Comparison of ENCODE assay signal across 13 cellular contexts in the genomic region with DNA sequence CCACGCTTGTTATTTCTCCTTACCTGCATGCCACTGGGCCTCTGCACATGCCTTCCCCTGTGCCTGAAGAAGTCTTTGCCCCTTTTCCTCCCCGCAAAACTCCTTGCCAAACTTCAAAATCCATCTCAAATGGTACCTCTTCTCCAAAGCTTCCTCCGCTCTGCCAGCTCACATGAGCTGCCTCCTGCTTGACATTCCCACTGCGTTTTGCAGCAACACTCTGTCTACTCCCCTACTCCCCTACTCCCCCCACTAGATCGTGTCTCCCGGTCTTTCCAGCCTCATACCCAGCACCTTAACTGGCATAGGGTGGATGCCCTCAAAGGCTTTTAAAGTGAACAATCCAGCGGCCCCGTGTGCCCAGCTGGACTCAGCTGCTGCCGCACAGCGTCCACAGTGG.
DNase-seq lines count a peak whose midpoint lies in the region; ATAC-seq, FAIRE-seq and TF ChIP-seq lines count a peak whose summit lies in the region.
"Had no signal": no experiment of that assay in that cellular context is flagged by ENCODE, and none has a peak within 500 bp of the region (broad histone marks: within the 10 kb centered on the region; RNA-seq: fewer than 3 reads in every experiment).

No MANE protein-coding gene starts in this region.

- TF ChIP-seq CTCF in right atrium auricular region (IDR thresholded peaks at IDR 0.05) (no peak), prostate gland (IDR thresholded peaks at IDR 0.05) (no peak)

- no peak for ATAC-seq in Right ventricle myocardium inferior
- no peak for ATAC-seq in left cardiac atrium
- no peak for ATAC-seq in aorta (ENCODE audit: low FRiP score)
- ATAC-seq: PC-3 had no signal

- peak; percentile 11 for DNase-seq in Right ventricle myocardium inferior (ENCODE audit: missing footprints)
- no peak for DNase-seq in left cardiac atrium
- DNase-seq in right atrium auricular region (ENCODE audit: low spot score): no peak
- DNase-seq in prostate gland (ENCODE audit: low spot score): no peak
- DNase-seq in aorta: no peak
- DNase-seq in H54 (ENCODE audit: insufficient read length, low spot score): no peak
- no peak for DNase-seq in GF-D8 (lab: John Stamatoyannopoulos, UW)
- no peak for DNase-seq in NCI-H510A treated with DMSO at 0.1 percent for 48 hours (lab: John Stamatoyannopoulos, UW)
- DNase-seq: activated naive CD4-positive, alpha-beta T cell treated with anti-CD3 and anti-CD28 coated beads, Interleukin-2, amount 10 ng/mL, durations not matched to agents 7 days and 5 days; effector CD4-positive, alpha-beta T cell; hippocampal formation; PC-3 had no signal

- intact Hi-C loops in Right ventricle myocardium inferior (cut with DNase I) (no loop called here), left cardiac atrium (cut with DNase I) (no loop called here), prostate gland (cut with DNase I) (loop anchor here (5.0 kb wide), 1 partner anchor 35 kb away; no protein-coding TSS in a partner anchor), aorta (cut with DNase I) (loop anchor here in 1 of 2 donors (5.0 kb wide), 1 partner anchor 35 kb away; no protein-coding TSS in a partner anchor)

- peak overlapping the region; percentile 96 to 99 for H3K27ac ChIP-seq in right atrium auricular region
- H3K27ac ChIP-seq in prostate gland: peak overlapping the region; percentile 91 to 92
- peak overlapping the region; percentile 86 to 88 for H3K27ac ChIP-seq in aorta (ENCODE audit: low read depth in 1 of 2, low read length in 2 of 2)

- 41% methylated on average over 10 of the region's 10 CpGs for WGBS in prostate gland
- WGBS in aorta, 2 donors: 5 to 7% methylated on average over 10 of the region's 10 CpGs

- H3K36me3 ChIP-seq in right atrium auricular region (peaks cover 18% of the 10 kb centered on the region), prostate gland (no peaks in the 10 kb centered on the region), aorta (ENCODE audit: control insufficient read depth in 1 of 2, insufficient read depth in 2 of 2, low read length in 1 of 2) (no peaks in the 10 kb centered on the region)

- H3K4me1 ChIP-seq in right atrium auricular region: peaks cover 4 to 100% of the 10 kb centered on the region in 2 donors
- H3K4me1 ChIP-seq in prostate gland (replicated peaks): peaks cover 16% of the 10 kb centered on the region
- no peaks in the 10 kb centered on the region for H3K4me1 ChIP-seq in aorta (ENCODE audit: control insufficient read depth in 1 of 2, insufficient read depth in 2 of 2, low read length in 2 of 2)

- H3K4me3 ChIP-seq in right atrium auricular region (peak overlapping the region; percentile 29 to 82), prostate gland (peak overlapping the region in 1 of 2 donors; percentile 1), aorta (ENCODE audit: low read length in 2 of 2) (peak overlapping the region; percentile 35 to 89)

- FAIRE-seq in H54 (lab: Jason Lieb, UNC): no peak
- FAIRE-seq: A204.1 had no signal

- no peaks in the 10 kb centered on the region for H3K9me3 ChIP-seq in right atrium auricular region
- H3K9me3 ChIP-seq in prostate gland: no peaks in the 10 kb centered on the region
- no peaks in the 10 kb centered on the region for H3K9me3 ChIP-seq in aorta (ENCODE audit: control insufficient read depth, low read length)

- TF ChIP-seq POLR2A in prostate gland (IDR thresholded peaks at IDR 0.05) (no peak), H54 (IDR thresholded peaks at IDR 0.05; ENCODE audit: low read depth, low read length) (no peak)

- no peaks in the 10 kb centered on the region for H3K27me3 ChIP-seq in right atrium auricular region
- no peaks in the 10 kb centered on the region for H3K27me3 ChIP-seq in prostate gland (replicated peaks; ENCODE audit: insufficient read depth)
- no peaks in the 10 kb centered on the region for H3K27me3 ChIP-seq in aorta (ENCODE audit: control insufficient read depth in 1 of 2, insufficient read depth in 2 of 2, low read length in 1 of 2)
